19 cellular contexts compared by ENCODE assay signal in genomic region chr5:7667216-7667767, GRCh38.
"Had no signal": no experiment of that assay in that cellular context is flagged by ENCODE, and none has a peak within 500 bp of the region (broad histone marks: within the 10 kb centered on the region; RNA-seq: fewer than 3 reads in every experiment).

No MANE protein-coding gene starts in this region.

- H3K36me3 Mint-ChIP-seq: activated naive CD8-positive, alpha-beta T cell treated with anti-CD3 and anti-CD28 coated beads for 36 hours; naive thymus-derived CD4-positive, alpha-beta T cell had no signal

- ATAC-seq: gastrocnemius medialis; lower lobe of right lung; naive thymus-derived CD4-positive, alpha-beta T cell; T-helper 17 cell had no signal

- H3K36me3 ChIP-seq: cardiac muscle cell, gastrocnemius medialis, lower lobe of right lung, neural progenitor cell had no signal

- H3K27ac Mint-ChIP-seq: activated naive CD8-positive, alpha-beta T cell treated with anti-CD3 and anti-CD28 coated beads for 36 hours; naive thymus-derived CD4-positive, alpha-beta T cell; neural progenitor cell; T-helper 17 cell had no signal

- H3K4me1 ChIP-seq: lower lobe of right lung, neural progenitor cell had no signal

- H3K27me3 ChIP-seq: cardiac muscle cell, gastrocnemius medialis, neural progenitor cell had no signal

- FAIRE-seq: endometrium had no signal

- H3K27ac ChIP-seq: cardiac muscle cell, lower lobe of right lung, neural progenitor cell had no signal

- H3K27me3 Mint-ChIP-seq: activated naive CD8-positive, alpha-beta T cell treated with anti-CD3 and anti-CD28 coated beads for 36 hours had no signal

- H2AFZ ChIP-seq: neural progenitor cell had no signal

- H3K9me3 Mint-ChIP-seq: activated naive CD8-positive, alpha-beta T cell treated with anti-CD3 and anti-CD28 coated beads for 36 hours had no signal

- H3K9ac ChIP-seq: neural progenitor cell had no signal

- H3K4me3 ChIP-seq: cardiac muscle cell, gastrocnemius medialis, lower lobe of right lung, neural progenitor cell had no signal

- H3K4me3 Mint-ChIP-seq: activated naive CD8-positive, alpha-beta T cell treated with anti-CD3 and anti-CD28 coated beads for 36 hours; naive thymus-derived CD4-positive, alpha-beta T cell; neural progenitor cell; T-helper 17 cell had no signal

- DNase-seq: activated CD4-positive, alpha-beta T cell treated with anti-CD3 and anti-CD28 coated beads for 4 hours; activated CD4-positive, alpha-beta T cell treated with anti-CD3 and anti-CD28 coated beads, Interleukin-2, amount 50 U/mL, for 48 hours; activated CD4-positive, CD25-positive, alpha-beta regulatory T cell; activated naive CD4-positive, alpha-beta T cell treated with Interleukin-2 at 50 U/mL for 16 hours; activated naive CD8-positive, alpha-beta T cell treated with anti-CD3 and anti-CD28 coated beads for 36 hours; activated T-cell treated with anti-CD3 and anti-CD28 coated beads, Interleukin-2, amount 50 U/mL, for 48 hours; effector CD4-positive, alpha-beta T cell; gastrocnemius medialis; hypothalamus; lower lobe of right lung; naive thymus-derived CD4-positive, alpha-beta T cell; retina; stimulated activated CD4-positive, alpha-beta T cell treated with anti-CD3 and anti-CD28 coated beads, Interleukin-4, amount 100 ng/mL, for 24 hours; stimulated activated naive CD4-positive, alpha-beta T cell treated with Interleukin-2 at 50 U/mL for 16 hours; SW 1271; T-helper 17 cell had no signal

- H3K4me2 ChIP-seq: neural progenitor cell had no signal

- H3K9me3 ChIP-seq: gastrocnemius medialis, lower lobe of right lung had no signal

- H3K4me1 Mint-ChIP-seq: activated naive CD8-positive, alpha-beta T cell treated with anti-CD3 and anti-CD28 coated beads for 36 hours; neural progenitor cell; T-helper 17 cell had no signal
